ENCODE assay signal across 19 cellular contexts in genomic region chr4:95377511-95377910, GRCh38.
"Had no signal": no experiment of that assay in that cellular context is flagged by ENCODE, and none has a peak within 500 bp of the region (broad histone marks: within the 10 kb centered on the region; RNA-seq: fewer than 3 reads in every experiment).

No MANE protein-coding gene starts in this region.

- H3K27ac Mint-ChIP-seq: dendritic cell treated with granulocyte-macrophage colony-stimulating factor and Interleukin-4, amounts not matched to agents 40 ng/mL and 50 ng/mL, for 4 days; effector memory CD8-positive, alpha-beta T cell; naive thymus-derived CD4-positive, alpha-beta T cell; stimulated activated naive B cell treated with anti-CD40 and anti-IgM and Interleukin-4, amounts not matched to agents 10 μg/mL and 1 μg/mL and 100 μg/mL, for 72 hours had no signal

- H3K4me3 ChIP-seq: esophagus muscularis mucosa, gastrocnemius medialis, prostate gland, sigmoid colon, skin epidermis, stomach, thoracic aorta, transverse colon had no signal

- H3K36me3 Mint-ChIP-seq: naive thymus-derived CD4-positive, alpha-beta T cell; stimulated activated naive B cell treated with anti-CD40 and anti-IgM and Interleukin-4, amounts not matched to agents 10 μg/mL and 1 μg/mL and 100 μg/mL, for 72 hours had no signal

- H3K4me3 Mint-ChIP-seq: dendritic cell treated with granulocyte-macrophage colony-stimulating factor and Interleukin-4, amounts not matched to agents 40 ng/mL and 50 ng/mL, for 4 days; effector memory CD8-positive, alpha-beta T cell; naive thymus-derived CD4-positive, alpha-beta T cell; neural crest cell; stimulated activated naive B cell treated with anti-CD40 and anti-IgM and Interleukin-4, amounts not matched to agents 10 μg/mL and 1 μg/mL and 100 μg/mL, for 72 hours had no signal

- H3K4me1 Mint-ChIP-seq: naive thymus-derived CD4-positive, alpha-beta T cell; stimulated activated naive B cell treated with anti-CD40 and anti-IgM and Interleukin-4, amounts not matched to agents 10 μg/mL and 1 μg/mL and 100 μg/mL, for 72 hours had no signal

- DNase-seq: cerebellar nuclear complex; effector memory CD8-positive, alpha-beta T cell; gastrocnemius medialis; left colon; mesendoderm; naive thymus-derived CD4-positive, alpha-beta T cell; sigmoid colon; stimulated activated CD4-positive, alpha-beta T cell treated with anti-CD3 and anti-CD28 coated beads, Interleukin-2, amount 100 ng/mL, for 24 hours; stimulated activated CD4-positive, alpha-beta T cell treated with anti-CD3 and anti-CD28 coated beads, Interleukin-4, amount 100 ng/mL, for 4 hours; stimulated activated naive B cell treated with anti-CD40 and anti-IgM and Interleukin-4, amounts not matched to agents 10 μg/mL and 1 μg/mL and 100 μg/mL, for 72 hours; stomach; substantia nigra; transverse colon had no signal

- H3K9me3 Mint-ChIP-seq: naive thymus-derived CD4-positive, alpha-beta T cell; neural crest cell; stimulated activated naive B cell treated with anti-CD40 and anti-IgM and Interleukin-4, amounts not matched to agents 10 μg/mL and 1 μg/mL and 100 μg/mL, for 72 hours had no signal

- H3K27me3 Mint-ChIP-seq: dendritic cell treated with granulocyte-macrophage colony-stimulating factor and Interleukin-4, amounts not matched to agents 40 ng/mL and 50 ng/mL, for 4 days; effector memory CD8-positive, alpha-beta T cell; stimulated activated naive B cell treated with anti-CD40 and anti-IgM and Interleukin-4, amounts not matched to agents 10 μg/mL and 1 μg/mL and 100 μg/mL, for 72 hours had no signal
